In genomic region chr5:28495876-28496275, GRCh38 we compare ENCODE assay signal across 36 cellular contexts.
"Had no signal": no experiment of that assay in that cellular context is flagged by ENCODE, and none has a peak within 500 bp of the region (broad histone marks: within the 10 kb centered on the region; RNA-seq: fewer than 3 reads in every experiment).

No MANE protein-coding gene starts in this region.

- H3K36me3 Mint-ChIP-seq: activated CD4-positive, alpha-beta memory T cell treated with anti-CD3 and anti-CD28 coated beads for 36 hours; activated naive CD4-positive, alpha-beta T cell treated with anti-CD3 and anti-CD28 coated beads, Interleukin-2, amount 10 ng/mL, durations not matched to agents 7 days and 5 days; activated naive CD8-positive, alpha-beta T cell; brain; IgD-negative memory B cell had no signal

- H3K36me3 ChIP-seq: SJCRH30 had no signal

- H3K27ac ChIP-seq: PC-9, SJCRH30, SK-N-MC had no signal

- H3K4me1 ChIP-seq: SJCRH30 had no signal

- H2AFZ ChIP-seq: PC-9 had no signal

- H3K4me3 Mint-ChIP-seq: activated CD4-positive, alpha-beta memory T cell treated with anti-CD3 and anti-CD28 coated beads for 36 hours; activated CD4-positive, alpha-beta T cell treated with anti-CD3 and anti-CD28 coated beads for 36 hours; activated CD4-positive, alpha-beta T cell treated with anti-CD3 and anti-CD28 coated beads, Interleukin-2, amount 10 ng/mL, durations not matched to agents 7 days and 5 days; activated naive CD4-positive, alpha-beta T cell treated with anti-CD3 and anti-CD28 coated beads, Interleukin-2, amount 10 ng/mL, durations not matched to agents 7 days and 5 days; activated naive CD8-positive, alpha-beta T cell; activated naive CD8-positive, alpha-beta T cell treated with anti-CD3 and anti-CD28 coated beads, Interleukin-2, amount 50 U/mL, for 24 hours; brain; IgD-negative memory B cell; T-helper 1 cell treated with Interleukin-12 subunit alpha and Interleukin-12 subunit beta and Interleukin-4 antibody, amounts not matched to agents 30 μg/mL and 1 μg/mL, for 36 hours; T-helper 2 cell treated with Interferon-gamma antibody and Interleukin-4, amounts not matched to agents 5 μg/mL and 100 μg/mL, for 36 hours; WTC11 had no signal

- H3K4me3 ChIP-seq: PC-9, SJCRH30, SK-N-MC had no signal

- H3K27ac Mint-ChIP-seq: activated CD4-positive, alpha-beta memory T cell treated with anti-CD3 and anti-CD28 coated beads for 36 hours; activated CD4-positive, alpha-beta T cell treated with anti-CD3 and anti-CD28 coated beads for 36 hours; activated CD4-positive, alpha-beta T cell treated with anti-CD3 and anti-CD28 coated beads, Interleukin-2, amount 10 ng/mL, durations not matched to agents 7 days and 5 days; activated naive CD4-positive, alpha-beta T cell treated with anti-CD3 and anti-CD28 coated beads, Interleukin-2, amount 10 ng/mL, durations not matched to agents 7 days and 5 days; activated naive CD8-positive, alpha-beta T cell; activated naive CD8-positive, alpha-beta T cell treated with anti-CD3 and anti-CD28 coated beads, Interleukin-2, amount 50 U/mL, for 24 hours; brain; IgD-negative memory B cell; T-helper 1 cell treated with Interleukin-12 subunit alpha and Interleukin-12 subunit beta and Interleukin-4 antibody, amounts not matched to agents 30 μg/mL and 1 μg/mL, for 36 hours; T-helper 2 cell treated with Interferon-gamma antibody and Interleukin-4, amounts not matched to agents 5 μg/mL and 100 μg/mL, for 36 hours; WTC11 had no signal

- FAIRE-seq: RCC 7860, TTC549 had no signal

- H3K27me3 Mint-ChIP-seq: activated CD4-positive, alpha-beta memory T cell treated with anti-CD3 and anti-CD28 coated beads for 36 hours; activated CD4-positive, alpha-beta T cell treated with anti-CD3 and anti-CD28 coated beads for 36 hours; activated CD4-positive, alpha-beta T cell treated with anti-CD3 and anti-CD28 coated beads, Interleukin-2, amount 10 ng/mL, durations not matched to agents 7 days and 5 days; activated naive CD4-positive, alpha-beta T cell treated with anti-CD3 and anti-CD28 coated beads, Interleukin-2, amount 10 ng/mL, durations not matched to agents 7 days and 5 days; activated naive CD8-positive, alpha-beta T cell; activated naive CD8-positive, alpha-beta T cell treated with anti-CD3 and anti-CD28 coated beads, Interleukin-2, amount 50 U/mL, for 24 hours; brain; IgD-negative memory B cell had no signal

- H3K27me3 ChIP-seq: SJCRH30 had no signal

- H3K4me1 Mint-ChIP-seq: activated CD4-positive, alpha-beta T cell treated with anti-CD3 and anti-CD28 coated beads for 36 hours; activated CD4-positive, alpha-beta T cell treated with anti-CD3 and anti-CD28 coated beads, Interleukin-2, amount 10 ng/mL, durations not matched to agents 7 days and 5 days; activated naive CD4-positive, alpha-beta T cell treated with anti-CD3 and anti-CD28 coated beads, Interleukin-2, amount 10 ng/mL, durations not matched to agents 7 days and 5 days; activated naive CD8-positive, alpha-beta T cell treated with anti-CD3 and anti-CD28 coated beads, Interleukin-2, amount 50 U/mL, for 24 hours; brain; IgD-negative memory B cell had no signal

- H3K4me2 ChIP-seq: PC-9 had no signal

- DNase-seq: activated CD4-positive, alpha-beta memory T cell treated with anti-CD3 and anti-CD28 coated beads for 36 hours; activated CD4-positive, alpha-beta T cell treated with anti-CD3 and anti-CD28 coated beads for 36 hours; activated CD4-positive, alpha-beta T cell treated with anti-CD3 and anti-CD28 coated beads, Interleukin-2, amount 10 ng/mL, durations not matched to agents 7 days and 5 days; activated CD8-positive, alpha-beta memory T cell treated with anti-CD3 and anti-CD28 coated beads, Interleukin-2, amount 50 U/mL, for 4 hours; activated effector memory CD4-positive, alpha-beta T cell treated with Interleukin-2 at 50 U/mL for 16 hours; activated naive CD4-positive, alpha-beta T cell treated with anti-CD3 and anti-CD28 coated beads, Interleukin-2, amount 10 ng/mL, durations not matched to agents 7 days and 5 days; activated naive CD8-positive, alpha-beta T cell treated with anti-CD3 and anti-CD28 coated beads, Interleukin-2, amount 50 U/mL, for 24 hours; activated T-cell treated with anti-CD3 and anti-CD28 coated beads for 4 hours; activated T-cell treated with anti-CD3 and anti-CD28 coated beads, Interleukin-2, amount 50 U/mL, for 48 hours; anterior cingulate cortex; central memory CD4-positive, alpha-beta T cell; Kasumi-1; KG1; MM.1S; NCI-H1092 treated with DMSO at 0.1 percent for 48 hours; NCI-H1417; NCI-H146; NCI-H187; NCI-H2029 treated with DMSO at 0.1 percent for 48 hours; NCI-H2107; NCI-H2171; NCI-H510A; NCI-H526; NK-92 treated with Interleukin-12 subunit alpha and Interleukin-12 subunit beta, amount 100 ng/mL, for 24 hours; PC-9; SHP77; SJCRH30 had no signal

- H3K9me3 ChIP-seq: SJCRH30 had no signal
